ENCODE assay signal across 29 cellular contexts in the genomic region with DNA sequence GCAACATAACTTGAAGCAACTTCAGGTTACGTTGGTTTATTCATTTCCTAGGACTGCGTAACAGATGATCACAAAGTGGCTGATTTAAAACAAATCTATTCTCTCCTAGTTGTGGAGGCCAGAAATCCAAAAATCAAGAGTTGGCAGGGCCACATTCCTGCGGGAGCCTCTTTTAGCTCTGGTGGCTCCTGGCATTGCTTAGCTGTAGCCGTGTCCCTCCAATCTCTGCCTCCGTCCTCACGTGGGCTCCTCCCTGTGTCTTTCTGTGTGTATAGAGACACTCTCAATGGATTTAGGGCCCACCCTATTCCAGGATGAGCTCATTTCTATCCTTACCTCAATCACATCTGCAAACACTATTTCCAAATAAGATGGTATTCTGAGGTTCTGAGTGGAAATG.
"Had no signal": no experiment of that assay in that cellular context is flagged by ENCODE, and none has a peak within 500 bp of the region (broad histone marks: within the 10 kb centered on the region; RNA-seq: fewer than 3 reads in every experiment).

No MANE protein-coding gene starts in this region.

- DNase-seq: activated B cell treated with CpG ODN at 0.5 μM for 24 hours; activated CD4-positive, alpha-beta memory T cell treated with anti-CD3 and anti-CD28 coated beads for 36 hours; activated CD4-positive, alpha-beta T cell treated with anti-CD3 and anti-CD28 coated beads for 4 hours; activated CD4-positive, alpha-beta T cell treated with anti-CD3 and anti-CD28 coated beads, Interleukin-2, amount 50 U/mL, for 1 hour; activated CD4-positive, CD25-positive, alpha-beta regulatory T cell treated with anti-CD3 and anti-CD28 coated beads, Interleukin-2, amount 50 U/mL, for 72 hours; activated CD8-positive, alpha-beta memory T cell treated with anti-CD3 and anti-CD28 coated beads, Interleukin-2, amount 50 U/mL, for 4 hours; activated effector memory CD4-positive, alpha-beta T cell treated with Interleukin-2 at 50 U/mL for 16 hours; activated naive CD4-positive, alpha-beta T cell treated with anti-CD3 and anti-CD28 coated beads, Interleukin-2, amount 10 ng/mL, durations not matched to agents 7 days and 5 days; activated naive CD8-positive, alpha-beta T cell treated with anti-CD3 and anti-CD28 coated beads, Interleukin-2, amount 50 U/mL, for 24 hours; activated T-cell treated with anti-CD3 and anti-CD28 coated beads, Interleukin-2, amount 50 U/mL, for 48 hours; anterior cingulate cortex; central memory CD4-positive, alpha-beta T cell; Kasumi-1; KG1; MG63; MV-4-11; NCI-H1092; NCI-H1436 treated with DMSO at 0.1 percent for 48 hours; NCI-H1694 treated with DMSO at 0.1 percent for 48 hours; NCI-H2029; NCI-H345; NCI-H524 treated with DMSO at 0.1 percent for 48 hours; NK-92 treated with Interleukin-12 subunit alpha and Interleukin-12 subunit beta, amount 100 ng/mL, for 24 hours; PC-3; Peyer's patch; RPMI8226; SHP77 treated with DMSO at 0.1 percent for 48 hours; SK-N-SH had no signal

- H3K27me3 ChIP-seq: MG63, Peyer's patch, SJSA1 had no signal

- H3K9me3 ChIP-seq: MG63, Peyer's patch, SJSA1, SK-N-SH had no signal

- H3K27ac ChIP-seq: Peyer's patch, SJSA1 had no signal

- H3K9me2 ChIP-seq: SK-N-SH had no signal

- H3K9ac ChIP-seq: SK-N-SH had no signal

- H3K4me2 ChIP-seq: SK-N-SH had no signal

- ATAC-seq: activated naive CD8-positive, alpha-beta T cell treated with anti-CD3 and anti-CD28 coated beads, Interleukin-2, amount 50 U/mL, for 24 hours; PC-3 had no signal

- H3K36me3 ChIP-seq: MG63, Peyer's patch, SJSA1 had no signal

- H3K4me1 ChIP-seq: SJSA1 had no signal

- H3K4me3 ChIP-seq: MG63, Peyer's patch, SJSA1 had no signal
